Comparison of ENCODE assay signal across 8 cellular contexts in the genomic region with DNA sequence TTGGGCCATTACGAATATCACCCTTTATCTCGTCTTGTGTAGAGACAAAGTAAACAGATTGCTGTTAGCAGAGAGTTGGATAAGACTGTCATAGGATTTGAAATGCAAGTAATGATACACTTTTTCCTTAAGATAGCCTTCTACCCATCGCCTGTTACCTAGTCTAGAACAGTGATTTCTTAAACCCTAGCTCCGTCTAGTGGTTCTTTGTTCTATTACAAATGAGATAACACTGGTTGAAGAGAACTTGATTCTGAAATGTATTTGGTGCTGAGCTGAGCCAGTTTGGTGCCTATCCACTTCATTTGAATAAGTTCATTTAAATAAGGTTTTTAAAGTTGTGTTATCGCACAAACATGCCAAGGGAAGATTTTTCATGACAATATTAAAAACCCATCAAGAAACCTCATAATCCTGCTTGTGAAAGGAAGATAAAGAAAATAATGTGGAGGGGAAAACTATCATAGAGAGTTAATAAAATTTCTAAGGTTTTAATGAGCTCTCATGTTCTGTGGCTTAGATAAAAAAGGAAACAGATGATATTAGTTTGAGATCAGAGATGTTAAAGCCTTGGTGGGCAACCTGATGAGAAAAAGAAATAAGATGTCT. TPM values are rescaled to one million over a fixed set of nuclear protein-coding genes. Genes with fewer than 3 reads are reported as not detected.
DNase-seq lines count a peak whose midpoint lies in the region; ATAC-seq, FAIRE-seq and TF ChIP-seq lines count a peak whose summit lies in the region.

No MANE protein-coding gene starts in this region.

- in situ Hi-C loops in Caki2 (cut with HindIII; ENCODE audit: low pct_unique_long_range_greater_than_20kb, low sequenced_read_pairs) = no loop called here

- H3K9me3 Mint-ChIP-seq in activated T-helper 1 cell treated with anti-CD3 and anti-CD28 coated beads, Interleukin-12 subunit alpha, Interleukin-12 subunit beta, Interleukin-2, Interleukin-4 antibody, amounts not matched to agents 30 ng/mL and 10 ng/mL and 1 ng/mL, durations not matched to agents 14 hours and 24 hours and 36 hours = no peaks in the 10 kb centered on the region
- H3K9me3 Mint-ChIP-seq in activated CD4-positive, alpha-beta memory T cell treated with anti-CD3 and anti-CD28 coated beads for 36 hours = no peaks in the 10 kb centered on the region

- H3K36me3 ChIP-seq in HEK293 (ENCODE audit: control insufficient read depth in 2 of 2, insufficient read depth in 1 of 2, low read length in 2 of 2) (no peaks in the 10 kb centered on the region), bronchial epithelial cell (ENCODE audit: control insufficient read depth, insufficient read depth, low read length) (no peaks in the 10 kb centered on the region)

- no peaks in the 10 kb centered on the region for H3K36me3 Mint-ChIP-seq in activated T-helper 1 cell treated with anti-CD3 and anti-CD28 coated beads, Interleukin-12 subunit alpha, Interleukin-12 subunit beta, Interleukin-2, Interleukin-4 antibody, amounts not matched to agents 30 ng/mL and 10 ng/mL and 1 ng/mL, durations not matched to agents 14 hours and 24 hours and 36 hours (ENCODE audit: low read depth)
- H3K36me3 Mint-ChIP-seq in activated CD4-positive, alpha-beta memory T cell treated with anti-CD3 and anti-CD28 coated beads for 36 hours = no peaks in the 10 kb centered on the region

- H3K9me3 ChIP-seq in HEK293 (ENCODE audit: control insufficient read depth, insufficient read depth, low read depth, low read length) = no peaks in the 10 kb centered on the region

- POLR2A ChIA-PET in HEK293 (lab: Yijun Ruan, JAX) = interaction anchor here (0.5 to 0.7 kb wide), 3 partner anchors 125 to 687 kb away, joined by 3 read pairs; no protein-coding TSS in a partner anchor
- POLR2A ChIA-PET in activated CD4-positive, alpha-beta memory T cell treated with anti-CD3 and anti-CD28 coated beads for 36 hours (lab: Charles Lee) = no interaction called here

- DNase-seq in Caki2 (ENCODE audit: low read depth) = peak; percentile 52
- peak; percentile 70 for DNase-seq in NCI-H69 (lab: John Stamatoyannopoulos, UW)
- peak; percentile 68 for DNase-seq in bronchial epithelial cell (ENCODE audit: low read depth)
- no peak for DNase-seq in left lobe of liver (ENCODE audit: low spot score)
- DNase-seq in activated T-helper 1 cell treated with anti-CD3 and anti-CD28 coated beads, Interleukin-12 subunit alpha, Interleukin-12 subunit beta, Interleukin-2, Interleukin-4 antibody, amounts not matched to agents 30 ng/mL and 10 ng/mL and 1 ng/mL, durations not matched to agents 14 hours and 24 hours and 36 hours (ENCODE audit: low spot score) = no peak
- DNase-seq in NK-92 (lab: John Stamatoyannopoulos, UW; ENCODE audit: unreplicated experiment) = no peak
- no peak for DNase-seq in activated CD4-positive, alpha-beta memory T cell treated with anti-CD3 and anti-CD28 coated beads for 36 hours

- intact Hi-C loops in activated T-helper 1 cell treated with anti-CD3 and anti-CD28 coated beads, Interleukin-12 subunit alpha, Interleukin-12 subunit beta, Interleukin-2, Interleukin-4 antibody, amounts not matched to agents 30 ng/mL and 10 ng/mL and 1 ng/mL, durations not matched to agents 14 hours and 24 hours and 36 hours (cut with micrococcal nuclease) = loop anchor here (1.0 to 10.0 kb wide), 4 partner anchors 339 to 728 kb away; no protein-coding TSS in a partner anchor
- intact Hi-C loops in activated CD4-positive, alpha-beta memory T cell treated with anti-CD3 and anti-CD28 coated beads for 36 hours (cut with micrococcal nuclease) = loop anchor here (1.0 kb wide), 1 partner anchor 379 kb away; no protein-coding TSS in a partner anchor

- no peak overlapping the region for H3K27ac Mint-ChIP-seq in activated T-helper 1 cell treated with anti-CD3 and anti-CD28 coated beads, Interleukin-12 subunit alpha, Interleukin-12 subunit beta, Interleukin-2, Interleukin-4 antibody, amounts not matched to agents 30 ng/mL and 10 ng/mL and 1 ng/mL, durations not matched to agents 14 hours and 24 hours and 36 hours
- no peak overlapping the region for H3K27ac Mint-ChIP-seq in activated CD4-positive, alpha-beta memory T cell treated with anti-CD3 and anti-CD28 coated beads for 36 hours

- H3K27me3 Mint-ChIP-seq in activated T-helper 1 cell treated with anti-CD3 and anti-CD28 coated beads, Interleukin-12 subunit alpha, Interleukin-12 subunit beta, Interleukin-2, Interleukin-4 antibody, amounts not matched to agents 30 ng/mL and 10 ng/mL and 1 ng/mL, durations not matched to agents 14 hours and 24 hours and 36 hours (ENCODE audit: insufficient read depth) = peaks cover 70% of the 10 kb centered on the region
- H3K27me3 Mint-ChIP-seq in activated CD4-positive, alpha-beta memory T cell treated with anti-CD3 and anti-CD28 coated beads for 36 hours = peaks cover 40% of the 10 kb centered on the region

- no peaks in the 10 kb centered on the region for H3K4me1 Mint-ChIP-seq in activated T-helper 1 cell treated with anti-CD3 and anti-CD28 coated beads, Interleukin-12 subunit alpha, Interleukin-12 subunit beta, Interleukin-2, Interleukin-4 antibody, amounts not matched to agents 30 ng/mL and 10 ng/mL and 1 ng/mL, durations not matched to agents 14 hours and 24 hours and 36 hours (ENCODE audit: low read depth)
- peaks cover 10% of the 10 kb centered on the region for H3K4me1 Mint-ChIP-seq in activated CD4-positive, alpha-beta memory T cell treated with anti-CD3 and anti-CD28 coated beads for 36 hours (ENCODE audit: low read depth)

- H3K4me3 ChIP-seq in HEK293 (ENCODE audit: low read depth, low read length) = no peak overlapping the region
- H3K4me3 ChIP-seq in bronchial epithelial cell (ENCODE audit: low read depth, low read length) = no peak overlapping the region

- H3K4me1 ChIP-seq in HEK293 (ENCODE audit: control insufficient read depth, insufficient read depth, low read length) = no peaks in the 10 kb centered on the region

- peak; percentile 69 for ATAC-seq in left lobe of liver

- H3K27ac ChIP-seq in HEK293 (ENCODE audit: extremely low read depth, low read depth, low read length) = no peak overlapping the region

- TF ChIP-seq CTCF in HEK293 (tag by site-specific recombination; IDR thresholded peaks at IDR 0.05) (peak; percentile 65), bronchial epithelial cell (IDR thresholded peaks at IDR 0.05; ENCODE audit: insufficient read depth, low read length, severe bottlenecking) (peak; percentile 58)

- no peak for FAIRE-seq in bronchial epithelial cell (lab: Jason Lieb, UNC)

- H3K27me3 ChIP-seq in bronchial epithelial cell (ENCODE audit: control insufficient read depth, insufficient read depth, low read length) = peaks cover 12% of the 10 kb centered on the region

- CTCF ChIA-PET in HEK293 (lab: Yijun Ruan, JAX) = interaction anchor here (0.5 to 6.6 kb wide), 31 partner anchors 9 to 969 kb away, joined by 3 to 136 read pairs (median 4); no protein-coding TSS in a partner anchor
- CTCF ChIA-PET in activated CD4-positive, alpha-beta memory T cell treated with anti-CD3 and anti-CD28 coated beads for 36 hours (lab: Charles Lee) = interaction anchor here (0.5 to 4.4 kb wide), 18 partner anchors 9 to 776 kb away, joined by 3 to 76 read pairs (median 4); a partner anchor contains a TSS

- no peak overlapping the region for H3K4me3 Mint-ChIP-seq in activated T-helper 1 cell treated with anti-CD3 and anti-CD28 coated beads, Interleukin-12 subunit alpha, Interleukin-12 subunit beta, Interleukin-2, Interleukin-4 antibody, amounts not matched to agents 30 ng/mL and 10 ng/mL and 1 ng/mL, durations not matched to agents 14 hours and 24 hours and 36 hours
- no peak overlapping the region for H3K4me3 Mint-ChIP-seq in activated CD4-positive, alpha-beta memory T cell treated with anti-CD3 and anti-CD28 coated beads for 36 hours

TF ChIP-seq in HEK293, 187 proteins besides CTCF, POLR2A, EP300 and RAD21 (continues in another document):
- TF ChIP-seq ZNF48 (tag by site-specific recombination; IDR thresholded peaks at IDR 0.05) (no peak), ZNF416 (tag by site-specific recombination; IDR thresholded peaks at IDR 0.05) (no peak), ZNF514 (tag by site-specific recombination; IDR thresholded peaks at IDR 0.05) (no peak), ZNF221 (tag by site-specific recombination; IDR thresholded peaks at IDR 0.05; ENCODE audit: borderline replicate concordance) (no peak), KLF1 (tag by site-specific recombination; IDR thresholded peaks at IDR 0.05) (no peak), ZNF133 (tag by site-specific recombination; IDR thresholded peaks at IDR 0.05) (no peak), ZNF792 (tag by site-specific recombination; IDR thresholded peaks at IDR 0.05) (no peak), ZNF560 (tag by site-specific recombination; IDR thresholded peaks at IDR 0.05; ENCODE audit: borderline replicate concordance) (no peak), ZNF530 (tag by site-specific recombination; IDR thresholded peaks at IDR 0.05; ENCODE audit: low read depth) (no peak), ZNF777 (tag by site-specific recombination; IDR thresholded peaks at IDR 0.05; ENCODE audit: borderline replicate concordance) (no peak)
- TF ChIP-seq, protein P1, sequence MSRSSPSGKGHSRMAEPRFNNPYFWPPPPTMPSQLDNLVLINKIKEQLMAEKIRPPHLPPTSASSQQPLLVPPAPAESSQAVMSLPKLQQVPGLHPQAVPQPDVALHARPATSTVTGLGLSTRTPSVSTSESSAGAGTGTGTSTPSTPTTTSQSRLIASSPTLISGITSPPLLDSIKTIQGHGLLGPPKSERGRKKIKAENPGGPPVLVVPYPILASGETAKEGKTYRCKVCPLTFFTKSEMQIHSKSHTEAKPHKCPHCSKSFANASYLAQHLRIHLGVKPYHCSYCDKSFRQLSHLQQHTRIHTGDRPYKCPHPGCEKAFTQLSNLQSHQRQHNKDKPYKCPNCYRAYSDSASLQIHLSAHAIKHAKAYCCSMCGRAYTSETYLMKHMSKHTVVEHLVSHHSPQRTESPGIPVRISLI (tag by site-specific recombination; IDR thresholded peaks at IDR 0.05) = no peak

RNA-seq across cellular contexts. Expression of a gene that starts 1.5 kb away (rescaled TPM):
- total RNA-seq in Caki2 (2014; rRNA removed; shearing (Covaris generic); ENCODE audit: low replicate concordance) = 1.4 and 2.0 TPM in 2 replicates
- total RNA-seq in bronchial epithelial cell = under 0.01 TPM in 1 of 2 replicates, not detected in the other
- 0.08 TPM for total RNA-seq in left lobe of liver
- not detected in 2 replicates for total RNA-seq in activated T-helper 1 cell treated with anti-CD3 and anti-CD28 coated beads, Interleukin-12 subunit alpha, Interleukin-12 subunit beta, Interleukin-2, Interleukin-4 antibody, amounts not matched to agents 30 ng/mL and 10 ng/mL and 1 ng/mL, durations not matched to agents 14 hours and 24 hours and 36 hours
- not detected for total RNA-seq in activated CD4-positive, alpha-beta memory T cell treated with anti-CD3 and anti-CD28 coated beads for 36 hours

Comparison
In these comparisons a context has a peak if more than half of its experiments do, and no peak if none do; other contexts are left out.
1. DNase-seq: peak in Caki2 (single experiment), NCI-H69 (single experiment) and bronchial epithelial cell (single experiment); none in left lobe of liver (single experiment), activated T-helper 1 cell treated with anti-CD3 and anti-CD28 coated beads, Interleukin-12 subunit alpha, Interleukin-12 subunit beta, Interleukin-2, Interleukin-4 antibody, amounts not matched to agents 30 ng/mL and 10 ng/mL and 1 ng/mL, durations not matched to agents 14 hours and 24 hours and 36 hours (single experiment), NK-92 (single experiment) and activated CD4-positive, alpha-beta memory T cell treated with anti-CD3 and anti-CD28 coated beads for 36 hours (single experiment).